25 cellular contexts compared by ENCODE assay signal in the genomic region with DNA sequence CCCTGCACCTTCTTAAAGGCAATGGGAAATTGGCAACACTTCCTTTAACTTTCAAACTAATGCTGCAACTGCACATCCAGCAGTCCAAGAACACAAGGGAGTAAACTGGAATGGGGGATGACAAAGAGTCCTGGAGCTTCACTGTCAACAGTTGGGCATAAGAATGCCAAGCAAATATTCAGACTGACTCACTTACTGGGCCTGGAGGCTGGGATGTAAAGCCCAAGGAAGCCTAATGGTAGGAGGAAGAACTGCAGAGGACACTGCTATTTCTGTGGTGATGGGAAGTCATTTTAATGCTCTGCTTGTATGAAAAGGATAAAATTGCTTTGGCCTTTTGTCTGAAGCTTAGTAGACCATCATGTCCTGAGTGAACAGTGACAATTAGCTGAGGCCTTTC. TPM values are rescaled to one million over a fixed set of nuclear protein-coding genes. Genes with fewer than 3 reads are reported as not detected.
DNase-seq lines count a peak whose midpoint lies in the region; ATAC-seq and TF ChIP-seq lines count a peak whose summit lies in the region.
"Had no signal": no experiment of that assay in that cellular context is flagged by ENCODE, and none has a peak within 500 bp of the region (broad histone marks: within the 10 kb centered on the region; RNA-seq: fewer than 3 reads in every experiment).

No MANE protein-coding gene starts in this region.

- ATAC-seq in GM23338 (peak; percentile 65), HG02571 (IDR thresholded peaks at IDR 0.05; ENCODE audit: unreplicated experiment) (no peak), HG03460 (IDR thresholded peaks at IDR 0.05; ENCODE audit: unreplicated experiment) (no peak)
- ATAC-seq: lower lobe of right lung; naive thymus-derived CD8-positive, alpha-beta T cell; psoas muscle; stimulated activated naive B cell treated with anti-CD40 and anti-IgM and Interleukin-4, amounts not matched to agents 10 μg/mL and 1 μg/mL and 100 μg/mL, for 72 hours; T-cell had no signal

- no peaks in the 10 kb centered on the region for H3F3A ChIP-seq in GM23338 (replicated peaks; ENCODE audit: low read depth)

- peaks cover 12% of the 10 kb centered on the region for H3K27me3 ChIP-seq in GM23338 (ENCODE audit: insufficient read depth)
- H3K27me3 ChIP-seq: transverse colon had no signal

- H4K20me1 ChIP-seq in GM23338 (replicated peaks; ENCODE audit: insufficient read depth) = no peaks in the 10 kb centered on the region

- no peak overlapping the region for H3K27ac Mint-ChIP-seq in GM23338
- H3K27ac Mint-ChIP-seq: activated T-helper 1 cell treated with anti-CD3 and anti-CD28 coated beads, Interleukin-12 subunit alpha, Interleukin-12 subunit beta, Interleukin-2, Interleukin-4 antibody, amounts not matched to agents 30 ng/mL and 10 ng/mL and 1 ng/mL, durations not matched to agents 14 hours and 24 hours and 36 hours; IgD-negative memory B cell; stimulated activated naive B cell treated with anti-CD40 and anti-IgM and Interleukin-4, amounts not matched to agents 10 μg/mL and 1 μg/mL and 100 μg/mL, for 72 hours; T-cell had no signal

- H2AFZ ChIP-seq in GM23338 = no peak overlapping the region

- H3K4me3 Mint-ChIP-seq in GM23338 = no peak overlapping the region
- H3K4me3 Mint-ChIP-seq: activated T-helper 1 cell treated with anti-CD3 and anti-CD28 coated beads, Interleukin-12 subunit alpha, Interleukin-12 subunit beta, Interleukin-2, Interleukin-4 antibody, amounts not matched to agents 30 ng/mL and 10 ng/mL and 1 ng/mL, durations not matched to agents 14 hours and 24 hours and 36 hours; CD4-positive, CD25-positive, alpha-beta regulatory T cell; IgD-negative memory B cell; naive thymus-derived CD8-positive, alpha-beta T cell; stimulated activated naive B cell treated with anti-CD40 and anti-IgM and Interleukin-4, amounts not matched to agents 10 μg/mL and 1 μg/mL and 100 μg/mL, for 72 hours; T-cell had no signal

- in situ Hi-C loops in SK-MEL-5 (cut with HindIII; ENCODE audit: low pct_unique_long_range_greater_than_20kb, low sequenced_read_pairs) = no loop called here

- H3K4me1 ChIP-seq in GM23338 (ENCODE audit: insufficient read depth) = no peaks in the 10 kb centered on the region
- H3K4me1 ChIP-seq: lower lobe of right lung, psoas muscle, transverse colon had no signal

- H3K9me3 Mint-ChIP-seq in GM23338 = no peaks in the 10 kb centered on the region
- H3K9me3 Mint-ChIP-seq: activated T-helper 1 cell treated with anti-CD3 and anti-CD28 coated beads, Interleukin-12 subunit alpha, Interleukin-12 subunit beta, Interleukin-2, Interleukin-4 antibody, amounts not matched to agents 30 ng/mL and 10 ng/mL and 1 ng/mL, durations not matched to agents 14 hours and 24 hours and 36 hours; CD4-positive, CD25-positive, alpha-beta regulatory T cell; naive thymus-derived CD8-positive, alpha-beta T cell; stimulated activated naive B cell treated with anti-CD40 and anti-IgM and Interleukin-4, amounts not matched to agents 10 μg/mL and 1 μg/mL and 100 μg/mL, for 72 hours; T-cell had no signal

- H3K27ac ChIP-seq in GM23338 (ENCODE audit: low read depth) = no peak overlapping the region
- H3K27ac ChIP-seq: lower lobe of right lung, psoas muscle, transverse colon, VCaP had no signal

- no peaks in the 10 kb centered on the region; the same call in 2 of the 3 replicates for H3K36me3 Mint-ChIP-seq in GM23338 (ENCODE audit: low read depth)

- TF ChIP-seq CTCF in GM23338 (conservative IDR thresholded peaks at IDR 0.05; ENCODE audit: low read depth in 2 of 2) = peak; percentile 17 to 39; a peak in 1 of 4 replicates
- TF ChIP-seq CTCF in fibroblast of mammary gland (conservative IDR thresholded peaks at IDR 0.05; ENCODE audit: control insufficient read depth, insufficient read depth, low read depth, low read length) = peak; percentile 19

- no peaks in the 10 kb centered on the region for H3K9me2 ChIP-seq in GM23338 (ENCODE audit: insufficient read depth)

- H3K4me2 ChIP-seq in GM23338 = no peak overlapping the region

- H3K4me3 ChIP-seq in GM23338 = no peak overlapping the region
- no peak overlapping the region for H3K4me3 ChIP-seq in fibroblast of mammary gland (ENCODE audit: control insufficient read depth, low read depth, low read length)
- H3K4me3 ChIP-seq: lower lobe of right lung, psoas muscle, transverse colon had no signal

- DNase-seq in A172 (ENCODE audit: low spot score) (peak; percentile 2), GM23338 (ENCODE audit: low spot score) (peak; percentile 48), SK-MEL-5 (ENCODE audit: low read depth, low spot score) (peak; percentile 32), fibroblast of mammary gland (ENCODE audit: low read depth) (peak; percentile 31), NCI-H2227 (lab: John Stamatoyannopoulos, UW; ENCODE audit: unreplicated experiment) (no peak)
- no peak for DNase-seq in central memory CD4-positive, alpha-beta T cell
- DNase-seq: 8988T; caudate nucleus; CD4-positive, CD25-positive, alpha-beta regulatory T cell; effector memory CD4-positive, alpha-beta T cell; foreskin melanocyte; lower lobe of right lung; naive thymus-derived CD8-positive, alpha-beta T cell; NCI-H1092; NCI-H2171 treated with DMSO at 0.1 percent for 48 hours; psoas muscle; RPMI8226; stimulated activated naive B cell treated with anti-CD40 and anti-IgM and Interleukin-4, amounts not matched to agents 10 μg/mL and 1 μg/mL and 100 μg/mL, for 72 hours; T-cell; transverse colon had no signal

- H3K4me1 Mint-ChIP-seq in GM23338 = no peaks in the 10 kb centered on the region; the same call in 2 of the 3 replicates
- H3K4me1 Mint-ChIP-seq: stimulated activated naive B cell treated with anti-CD40 and anti-IgM and Interleukin-4, amounts not matched to agents 10 μg/mL and 1 μg/mL and 100 μg/mL, for 72 hours had no signal

- H3K79me2 ChIP-seq in GM23338 (replicated peaks; ENCODE audit: insufficient read depth) = no peaks in the 10 kb centered on the region

- H3K27me3 Mint-ChIP-seq in GM23338 (ENCODE audit: insufficient read depth, low read depth, poor library complexity) = peaks cover 1% of the 10 kb centered on the region
- H3K27me3 Mint-ChIP-seq: IgD-negative memory B cell; naive thymus-derived CD8-positive, alpha-beta T cell; stimulated activated naive B cell treated with anti-CD40 and anti-IgM and Interleukin-4, amounts not matched to agents 10 μg/mL and 1 μg/mL and 100 μg/mL, for 72 hours; T-cell had no signal

- H3K36me3 ChIP-seq in GM23338 (ENCODE audit: insufficient read depth) = no peaks in the 10 kb centered on the region; the same call in 1 of the 2 replicates

TF ChIP-seq in GM23338, 12 proteins besides CTCF, POLR2A, EP300 and RAD21:
- no peak for TF ChIP-seq CREB1 (CRISPR knock-in tag; IDR thresholded peaks at IDR 0.05; ENCODE audit: low read depth)
- TF ChIP-seq STAT1 (IDR thresholded peaks at IDR 0.05; ENCODE audit: unreplicated experiment) = no peak
- TF ChIP-seq EZH2phosphoT487 (IDR thresholded peaks at IDR 0.05; ENCODE audit: unreplicated experiment) = no peak
- no peak for TF ChIP-seq POLR2AphosphoS5 (IDR thresholded peaks at IDR 0.05; ENCODE audit: low read depth)
- TF ChIP-seq ZNF114 (CRISPR knock-in tag; IDR thresholded peaks at IDR 0.05) = no peak
- TF ChIP-seq NANOG (IDR thresholded peaks at IDR 0.05; ENCODE audit: borderline replicate concordance) = no peak
- TF ChIP-seq, protein P1, sequence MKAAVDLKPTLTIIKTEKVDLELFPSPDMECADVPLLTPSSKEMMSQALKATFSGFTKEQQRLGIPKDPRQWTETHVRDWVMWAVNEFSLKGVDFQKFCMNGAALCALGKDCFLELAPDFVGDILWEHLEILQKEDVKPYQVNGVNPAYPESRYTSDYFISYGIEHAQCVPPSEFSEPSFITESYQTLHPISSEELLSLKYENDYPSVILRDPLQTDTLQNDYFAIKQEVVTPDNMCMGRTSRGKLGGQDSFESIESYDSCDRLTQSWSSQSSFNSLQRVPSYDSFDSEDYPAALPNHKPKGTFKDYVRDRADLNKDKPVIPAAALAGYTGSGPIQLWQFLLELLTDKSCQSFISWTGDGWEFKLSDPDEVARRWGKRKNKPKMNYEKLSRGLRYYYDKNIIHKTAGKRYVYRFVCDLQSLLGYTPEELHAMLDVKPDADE (IDR thresholded peaks at IDR 0.05) = no peak
- no peak for TF ChIP-seq JUNB (IDR thresholded peaks at IDR 0.05; ENCODE audit: unreplicated experiment)
- TF ChIP-seq, protein P2, sequence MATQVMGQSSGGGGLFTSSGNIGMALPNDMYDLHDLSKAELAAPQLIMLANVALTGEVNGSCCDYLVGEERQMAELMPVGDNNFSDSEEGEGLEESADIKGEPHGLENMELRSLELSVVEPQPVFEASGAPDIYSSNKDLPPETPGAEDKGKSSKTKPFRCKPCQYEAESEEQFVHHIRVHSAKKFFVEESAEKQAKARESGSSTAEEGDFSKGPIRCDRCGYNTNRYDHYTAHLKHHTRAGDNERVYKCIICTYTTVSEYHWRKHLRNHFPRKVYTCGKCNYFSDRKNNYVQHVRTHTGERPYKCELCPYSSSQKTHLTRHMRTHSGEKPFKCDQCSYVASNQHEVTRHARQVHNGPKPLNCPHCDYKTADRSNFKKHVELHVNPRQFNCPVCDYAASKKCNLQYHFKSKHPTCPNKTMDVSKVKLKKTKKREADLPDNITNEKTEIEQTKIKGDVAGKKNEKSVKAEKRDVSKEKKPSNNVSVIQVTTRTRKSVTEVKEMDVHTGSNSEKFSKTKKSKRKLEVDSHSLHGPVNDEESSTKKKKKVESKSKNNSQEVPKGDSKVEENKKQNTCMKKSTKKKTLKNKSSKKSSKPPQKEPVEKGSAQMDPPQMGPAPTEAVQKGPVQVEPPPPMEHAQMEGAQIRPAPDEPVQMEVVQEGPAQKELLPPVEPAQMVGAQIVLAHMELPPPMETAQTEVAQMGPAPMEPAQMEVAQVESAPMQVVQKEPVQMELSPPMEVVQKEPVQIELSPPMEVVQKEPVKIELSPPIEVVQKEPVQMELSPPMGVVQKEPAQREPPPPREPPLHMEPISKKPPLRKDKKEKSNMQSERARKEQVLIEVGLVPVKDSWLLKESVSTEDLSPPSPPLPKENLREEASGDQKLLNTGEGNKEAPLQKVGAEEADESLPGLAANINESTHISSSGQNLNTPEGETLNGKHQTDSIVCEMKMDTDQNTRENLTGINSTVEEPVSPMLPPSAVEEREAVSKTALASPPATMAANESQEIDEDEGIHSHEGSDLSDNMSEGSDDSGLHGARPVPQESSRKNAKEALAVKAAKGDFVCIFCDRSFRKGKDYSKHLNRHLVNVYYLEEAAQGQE (IDR thresholded peaks at IDR 0.05; ENCODE audit: unreplicated experiment) = no peak
- no peak for TF ChIP-seq EZH2 (IDR thresholded peaks at IDR 0.05; ENCODE audit: low read depth, unreplicated experiment)
TF ChIP-seq in GM23338: peak in this region for 0.

RNA-seq across cellular contexts. Expression of a gene that starts 15.7 kb away (rescaled TPM):
- total RNA-seq in A172 (2014; rRNA removed; shearing (Covaris generic)) = 1.1 and 1.8 TPM in 2 replicates
- 0.07 TPM in 1 of 2 replicates, not detected in the other for total RNA-seq in GM23338 (2014; rRNA removed; shearing (Covaris generic))
- not detected in 2 replicates for polyA plus RNA-seq in GM23338 (2016; fragmentation: Nextera tagmentation; extraction: Ambion mirVana)
- 0.21 TPM in 1 of 2 replicates, not detected in the other for total RNA-seq in SK-MEL-5 (2014; rRNA removed; shearing (Covaris generic))
- 0.10 TPM in 2 replicates for polyA plus RNA-seq in SK-MEL-5 (2015; cell fraction: cytosol; rRNA removed)
- 0.35 TPM in 1 of 2 replicates, not detected in the other for polyA plus RNA-seq in SK-MEL-5 (2015; cell fraction: nucleus; rRNA removed)
- total RNA-seq: activated T-helper 1 cell treated with anti-CD3 and anti-CD28 coated beads, Interleukin-12 subunit alpha, Interleukin-12 subunit beta, Interleukin-2, Interleukin-4 antibody, amounts not matched to agents 30 ng/mL and 10 ng/mL and 1 ng/mL, durations not matched to agents 14 hours and 24 hours and 36 hours; CD4-positive, CD25-positive, alpha-beta regulatory T cell; lower lobe of right lung; naive thymus-derived CD8-positive, alpha-beta T cell; psoas muscle; T-cell; transverse colon had no signal
- polyA plus RNA-seq: CD4-positive, CD25-positive, alpha-beta regulatory T cell; IgD-negative memory B cell; naive thymus-derived CD8-positive, alpha-beta T cell had no signal

Comparison
In these comparisons a context has a peak if more than half of its experiments do, and no peak if none do; other contexts are left out.
1. DNase-seq: peak in A172 (single experiment), GM23338 (single experiment), SK-MEL-5 (single experiment) and fibroblast of mammary gland (single experiment); none in central memory CD4-positive, alpha-beta T cell (single experiment) and NCI-H2227 (single experiment).